13 cellular contexts compared by ENCODE assay signal in genomic region chr1:40045182-40045581, GRCh38. TPM values are rescaled to one million over a fixed set of nuclear protein-coding genes. Genes with fewer than 3 reads are reported as not detected.
DNase-seq lines count a peak whose midpoint lies in the region; ATAC-seq and TF ChIP-seq lines count a peak whose summit lies in the region.
"Had no signal": no experiment of that assay in that cellular context is flagged by ENCODE, and none has a peak within 500 bp of the region (broad histone marks: within the 10 kb centered on the region; RNA-seq: fewer than 3 reads in every experiment).

No MANE protein-coding gene starts in this region.

- no peak for ATAC-seq in activated T-cell treated with anti-CD3 and anti-CD28 coated beads, Interleukin-2, amount 50 U/mL, for 72 hours (replicated peaks in 1 of 2)
- ATAC-seq in stimulated activated effector memory CD8-positive, alpha-beta T cell treated with anti-CD3 and anti-CD28 coated beads, Interleukin-12 subunit alpha, Interleukin-12 subunit beta, amount 100 ng/mL, for 72 hours: no peak
- ATAC-seq: PC-3 had no signal

- CTCF ChIA-PET in activated CD4-positive, alpha-beta memory T cell treated with anti-CD3 and anti-CD28 coated beads, Interleukin-2, amount 10 ng/mL, durations not matched to agents 7 days and 5 days (lab: Charles Lee): interaction anchor here (0.7 to 2.4 kb wide), 4 partner anchors 11 to 16 kb away, joined by 3 to 7 read pairs (median 5); no protein-coding TSS in a partner anchor

- peaks cover 16 to 39% of the 10 kb centered on the region in 2 donors for H3K36me3 Mint-ChIP-seq in activated T-cell treated with anti-CD3 and anti-CD28 coated beads, Interleukin-2, amount 50 U/mL, for 72 hours (ENCODE audit: insufficient read depth in 2 of 2)
- peaks cover 89% of the 10 kb centered on the region for H3K36me3 Mint-ChIP-seq in activated CD4-positive, alpha-beta memory T cell treated with anti-CD3 and anti-CD28 coated beads, Interleukin-2, amount 10 ng/mL, durations not matched to agents 7 days and 5 days (ENCODE audit: low read depth)
- H3K36me3 Mint-ChIP-seq in stimulated activated effector memory CD8-positive, alpha-beta T cell treated with anti-CD3 and anti-CD28 coated beads, Interleukin-12 subunit alpha, Interleukin-12 subunit beta, amount 100 ng/mL, for 72 hours: peaks cover 100% of the 10 kb centered on the region

- peaks cover 87% of the 10 kb centered on the region for H3K4me1 Mint-ChIP-seq in activated T-cell treated with anti-CD3 and anti-CD28 coated beads, Interleukin-2, amount 50 U/mL, for 72 hours (ENCODE audit: low read depth)
- H3K4me1 Mint-ChIP-seq in activated CD4-positive, alpha-beta memory T cell treated with anti-CD3 and anti-CD28 coated beads, Interleukin-2, amount 10 ng/mL, durations not matched to agents 7 days and 5 days: peaks cover 73% of the 10 kb centered on the region
- peaks cover 63% of the 10 kb centered on the region for H3K4me1 Mint-ChIP-seq in stimulated activated effector memory CD8-positive, alpha-beta T cell treated with anti-CD3 and anti-CD28 coated beads, Interleukin-12 subunit alpha, Interleukin-12 subunit beta, amount 100 ng/mL, for 72 hours

- peak overlapping the region; percentile 84 to 97 for H3K4me3 Mint-ChIP-seq in activated T-cell treated with anti-CD3 and anti-CD28 coated beads, Interleukin-2, amount 50 U/mL, for 72 hours
- H3K4me3 Mint-ChIP-seq in activated CD4-positive, alpha-beta memory T cell treated with anti-CD3 and anti-CD28 coated beads, Interleukin-2, amount 10 ng/mL, durations not matched to agents 7 days and 5 days: peak overlapping the region; percentile 88
- H3K4me3 Mint-ChIP-seq in stimulated activated effector memory CD8-positive, alpha-beta T cell treated with anti-CD3 and anti-CD28 coated beads, Interleukin-12 subunit alpha, Interleukin-12 subunit beta, amount 100 ng/mL, for 72 hours: peak overlapping the region; percentile 97
- H3K4me3 Mint-ChIP-seq: mesothelial cell of epicardium had no signal

- H3K27me3 Mint-ChIP-seq in activated T-cell treated with anti-CD3 and anti-CD28 coated beads, Interleukin-2, amount 50 U/mL, for 72 hours (ENCODE audit: low read depth): no peaks in the 10 kb centered on the region
- H3K27me3 Mint-ChIP-seq in activated CD4-positive, alpha-beta memory T cell treated with anti-CD3 and anti-CD28 coated beads, Interleukin-2, amount 10 ng/mL, durations not matched to agents 7 days and 5 days: no peaks in the 10 kb centered on the region

- no peak for DNase-seq in activated T-cell treated with anti-CD3 and anti-CD28 coated beads, Interleukin-2, amount 50 U/mL, for 72 hours
- no peak for DNase-seq in activated T-cell treated with anti-CD3 and anti-CD28 coated beads for 4 hours
- no peak for DNase-seq in activated CD4-positive, alpha-beta memory T cell treated with anti-CD3 and anti-CD28 coated beads, Interleukin-2, amount 10 ng/mL, durations not matched to agents 7 days and 5 days
- peak; percentile 68 for DNase-seq in epithelial cell of esophagus (ENCODE audit: low read depth)
- no peak for DNase-seq in stimulated activated effector memory CD8-positive, alpha-beta T cell treated with anti-CD3 and anti-CD28 coated beads, Interleukin-12 subunit alpha, Interleukin-12 subunit beta, amount 100 ng/mL, for 72 hours (ENCODE audit: low spot score in 2 of 2)
- no peak for DNase-seq in substantia nigra (lab: John Stamatoyannopoulos, UW)
- DNase-seq in medulla oblongata (ENCODE audit: extremely low spot score): no peak
- DNase-seq in GDM1 (lab: John Stamatoyannopoulos, UW): no peak
- DNase-seq: effector CD4-positive, alpha-beta T cell; foreskin melanocyte; NCI-H1092; PC-3 had no signal

- no peak overlapping the region for H3K4me3 ChIP-seq in epithelial cell of esophagus (ENCODE audit: low read length)

- no peaks in the 10 kb centered on the region for H3K9me3 Mint-ChIP-seq in activated T-cell treated with anti-CD3 and anti-CD28 coated beads, Interleukin-2, amount 50 U/mL, for 72 hours
- H3K9me3 Mint-ChIP-seq in activated CD4-positive, alpha-beta memory T cell treated with anti-CD3 and anti-CD28 coated beads, Interleukin-2, amount 10 ng/mL, durations not matched to agents 7 days and 5 days: no peaks in the 10 kb centered on the region
- H3K9me3 Mint-ChIP-seq in stimulated activated effector memory CD8-positive, alpha-beta T cell treated with anti-CD3 and anti-CD28 coated beads, Interleukin-12 subunit alpha, Interleukin-12 subunit beta, amount 100 ng/mL, for 72 hours: no peaks in the 10 kb centered on the region
- H3K9me3 Mint-ChIP-seq: mesothelial cell of epicardium had no signal

- TF ChIP-seq CTCF in epithelial cell of esophagus (IDR thresholded peaks at IDR 0.05; ENCODE audit: insufficient read depth, low read depth, low read length, missing control alignments): no peak

- H3K27ac Mint-ChIP-seq in activated T-cell treated with anti-CD3 and anti-CD28 coated beads, Interleukin-2, amount 50 U/mL, for 72 hours: peak overlapping the region; percentile 93
- H3K27ac Mint-ChIP-seq in activated CD4-positive, alpha-beta memory T cell treated with anti-CD3 and anti-CD28 coated beads, Interleukin-2, amount 10 ng/mL, durations not matched to agents 7 days and 5 days: peak overlapping the region; percentile 60
- peak overlapping the region; percentile 80 for H3K27ac Mint-ChIP-seq in stimulated activated effector memory CD8-positive, alpha-beta T cell treated with anti-CD3 and anti-CD28 coated beads, Interleukin-12 subunit alpha, Interleukin-12 subunit beta, amount 100 ng/mL, for 72 hours
- H3K27ac Mint-ChIP-seq: mesothelial cell of epicardium had no signal

- POLR2A ChIA-PET in activated CD4-positive, alpha-beta memory T cell treated with anti-CD3 and anti-CD28 coated beads, Interleukin-2, amount 10 ng/mL, durations not matched to agents 7 days and 5 days (lab: Charles Lee): interaction anchor here (2.5 to 14.1 kb wide), 2 partner anchors 17 to 29 kb away, joined by 7 to 253 read pairs; no protein-coding TSS in a partner anchor

- H3K27ac ChIP-seq in substantia nigra (ENCODE audit: low read depth, low read length, poor library complexity, severe bottlenecking): no peak overlapping the region

RNA-seq across cellular contexts. Expression of gene CAP1, which starts 4.7 kb away (rescaled TPM):
- total RNA-seq in activated T-cell treated with anti-CD3 and anti-CD28 coated beads, Interleukin-2, amount 50 U/mL, for 72 hours: 100 to 1,000 TPM; 401 to 411 TPM
- 100 to 1,000 TPM; 890 to 908 TPM for total RNA-seq in activated CD4-positive, alpha-beta memory T cell treated with anti-CD3 and anti-CD28 coated beads, Interleukin-2, amount 10 ng/mL, durations not matched to agents 7 days and 5 days

RNA-seq across cellular contexts. Expression of gene PPT1, which starts 51.9 kb away (rescaled TPM):
- 10 to 100 TPM; 52.6 to 53.2 TPM for total RNA-seq in activated T-cell treated with anti-CD3 and anti-CD28 coated beads, Interleukin-2, amount 50 U/mL, for 72 hours
- total RNA-seq in activated CD4-positive, alpha-beta memory T cell treated with anti-CD3 and anti-CD28 coated beads, Interleukin-2, amount 10 ng/mL, durations not matched to agents 7 days and 5 days: 10 to 100 TPM; 76.9 to 83.4 TPM
